Comparison of ENCODE assay signal across 1 cellular context in the genomic region with DNA sequence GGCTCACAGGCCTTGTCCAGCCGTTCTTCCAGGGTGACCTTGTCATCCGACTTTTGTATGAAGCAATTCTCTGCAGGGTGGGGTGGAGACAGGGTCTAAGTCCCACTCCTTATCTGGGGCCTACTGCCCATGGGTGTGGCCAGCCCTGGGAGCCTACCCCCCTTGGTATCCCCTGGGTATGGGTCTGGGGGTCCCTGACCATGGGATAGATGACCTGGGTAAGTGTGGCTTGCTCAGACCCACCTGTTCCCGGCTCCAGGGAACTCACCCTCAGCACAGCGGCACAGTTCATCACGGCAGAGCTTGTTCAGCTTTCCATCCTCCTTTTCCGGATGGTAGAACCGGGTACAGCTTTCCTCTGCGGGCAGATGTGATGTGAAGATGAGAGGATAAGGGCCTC.
TF ChIP-seq lines count a peak whose summit lies in the region.

No MANE protein-coding gene starts in this region.

TF ChIP-seq in K562, 482 proteins besides CTCF, POLR2A, EP300 and RAD21:
- TF ChIP-seq ZNF436 (CRISPR knock-in tag; IDR thresholded peaks at IDR 0.05) (no peak), PHB2 (IDR thresholded peaks at IDR 0.05; ENCODE audit: low read depth) (no peak), IRF2 (CRISPR knock-in tag; IDR thresholded peaks at IDR 0.05) (no peak), KDM1A (IDR thresholded peaks at IDR 0.05) (no peak), HNRNPK (IDR thresholded peaks at IDR 0.05; ENCODE audit: low read depth, low read length, poor library complexity, severe bottlenecking) (no peak), NEUROD1 (IDR thresholded peaks at IDR 0.05; ENCODE audit: borderline replicate concordance, low read depth, low read length, partially characterized antibody) (no peak), KLF13 (tag; IDR thresholded peaks at IDR 0.05; ENCODE audit: borderline replicate concordance, low read depth) (no peak), ZNF224 (CRISPR knock-in tag; IDR thresholded peaks at IDR 0.05) (no peak), BDP1 (IDR thresholded peaks at IDR 0.05; ENCODE audit: insufficient read depth, insufficient read length) (no peak), CREBBP (IDR thresholded peaks at IDR 0.05; ENCODE audit: low read depth, low read length) (no peak), HOXB6 (CRISPR knock-in tag; IDR thresholded peaks at IDR 0.05; ENCODE audit: borderline replicate concordance) (no peak), ZNF41 (CRISPR knock-in tag; conservative IDR thresholded peaks at IDR 0.05) (no peak), ZNF79 (CRISPR knock-in tag; IDR thresholded peaks at IDR 0.05; ENCODE audit: low read depth) (no peak), ZNF384 (IDR thresholded peaks at IDR 0.05; ENCODE audit: low read depth, low read length) (no peak), MAZ (CRISPR knock-in tag; conservative IDR thresholded peaks at IDR 0.05 in 1 of 2, IDR thresholded peaks at IDR 0.05 in 1 of 2) (no peak), ZNF589 (CRISPR knock-in tag; IDR thresholded peaks at IDR 0.05; ENCODE audit: low read depth) (no peak)
- TF ChIP-seq, protein P1, sequence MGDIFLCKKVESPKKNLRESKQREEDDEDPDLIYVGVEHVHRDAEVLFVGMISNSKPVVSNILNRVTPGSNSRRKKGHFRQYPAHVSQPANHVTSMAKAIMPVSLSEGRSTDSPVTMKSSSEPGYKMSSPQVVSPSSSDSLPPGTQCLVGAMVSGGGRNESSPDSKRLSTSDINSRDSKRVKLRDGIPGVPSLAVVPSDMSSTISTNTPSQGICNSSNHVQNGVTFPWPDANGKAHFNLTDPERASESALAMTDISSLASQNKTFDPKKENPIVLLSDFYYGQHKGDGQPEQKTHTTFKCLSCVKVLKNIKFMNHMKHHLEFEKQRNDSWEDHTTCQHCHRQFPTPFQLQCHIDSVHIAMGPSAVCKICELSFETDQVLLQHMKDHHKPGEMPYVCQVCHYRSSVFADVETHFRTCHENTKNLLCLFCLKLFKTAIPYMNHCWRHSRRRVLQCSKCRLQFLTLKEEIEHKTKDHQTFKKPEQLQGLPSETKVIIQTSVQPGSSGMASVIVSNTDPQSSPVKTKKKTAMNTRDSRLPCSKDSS (IDR thresholded peaks at IDR 0.05; ENCODE audit: low read depth, partially characterized antibody), result no peak
- TF ChIP-seq, protein P2, sequence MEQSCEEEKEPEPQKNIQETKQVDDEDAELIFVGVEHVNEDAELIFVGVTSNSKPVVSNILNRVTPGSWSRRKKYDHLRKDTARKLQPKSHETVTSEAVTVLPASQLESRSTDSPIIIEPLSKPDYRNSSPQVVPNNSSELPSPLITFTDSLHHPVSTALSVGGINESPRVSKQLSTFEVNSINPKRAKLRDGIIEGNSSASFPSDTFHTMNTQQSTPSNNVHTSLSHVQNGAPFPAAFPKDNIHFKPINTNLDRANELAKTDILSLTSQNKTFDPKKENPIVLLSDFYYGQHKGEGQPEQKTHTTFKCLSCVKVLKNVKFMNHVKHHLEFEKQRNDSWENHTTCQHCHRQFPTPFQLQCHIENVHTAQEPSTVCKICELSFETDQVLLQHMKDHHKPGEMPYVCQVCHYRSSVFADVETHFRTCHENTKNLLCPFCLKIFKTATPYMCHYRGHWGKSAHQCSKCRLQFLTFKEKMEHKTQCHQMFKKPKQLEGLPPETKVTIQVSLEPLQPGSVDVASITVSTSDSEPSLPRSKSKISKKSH (CRISPR knock-in tag; IDR thresholded peaks at IDR 0.05), result no peak
- TF ChIP-seq, protein P3, sequence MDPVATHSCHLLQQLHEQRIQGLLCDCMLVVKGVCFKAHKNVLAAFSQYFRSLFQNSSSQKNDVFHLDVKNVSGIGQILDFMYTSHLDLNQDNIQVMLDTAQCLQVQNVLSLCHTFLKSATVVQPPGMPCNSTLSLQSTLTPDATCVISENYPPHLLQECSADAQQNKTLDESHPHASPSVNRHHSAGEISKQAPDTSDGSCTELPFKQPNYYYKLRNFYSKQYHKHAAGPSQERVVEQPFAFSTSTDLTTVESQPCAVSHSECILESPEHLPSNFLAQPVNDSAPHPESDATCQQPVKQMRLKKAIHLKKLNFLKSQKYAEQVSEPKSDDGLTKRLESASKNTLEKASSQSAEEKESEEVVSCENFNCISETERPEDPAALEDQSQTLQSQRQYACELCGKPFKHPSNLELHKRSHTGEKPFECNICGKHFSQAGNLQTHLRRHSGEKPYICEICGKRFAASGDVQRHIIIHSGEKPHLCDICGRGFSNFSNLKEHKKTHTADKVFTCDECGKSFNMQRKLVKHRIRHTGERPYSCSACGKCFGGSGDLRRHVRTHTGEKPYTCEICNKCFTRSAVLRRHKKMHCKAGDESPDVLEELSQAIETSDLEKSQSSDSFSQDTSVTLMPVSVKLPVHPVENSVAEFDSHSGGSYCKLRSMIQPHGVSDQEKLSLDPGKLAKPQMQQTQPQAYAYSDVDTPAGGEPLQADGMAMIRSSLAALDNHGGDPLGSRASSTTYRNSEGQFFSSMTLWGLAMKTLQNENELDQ (CRISPR knock-in tag; IDR thresholded peaks at IDR 0.05; ENCODE audit: borderline replicate concordance), result no peak
